ENCODE assay signal across 20 cellular contexts in genomic region chr1:228256626-228257375, GRCh38.
"Had no signal": no experiment of that assay in that cellular context is flagged by ENCODE, and none has a peak within 500 bp of the region (broad histone marks: within the 10 kb centered on the region; RNA-seq: fewer than 3 reads in every experiment).

No MANE protein-coding gene starts in this region.

- H3K4me3 ChIP-seq: lower lobe of right lung, ovary, right lobe of liver, stomach, testis, tibial artery, vagina had no signal

- H3K27ac ChIP-seq: lower lobe of right lung, neutrophil, ovary, right lobe of liver, stomach, testis, tibial artery, vagina had no signal

- H3K27me3 ChIP-seq: neutrophil, ovary, right lobe of liver, stomach, testis, tibial artery, vagina had no signal

- H3K9me3 ChIP-seq: lower lobe of right lung, neutrophil, ovary, right lobe of liver, testis, vagina had no signal

- ATAC-seq: lower lobe of right lung; naive thymus-derived CD8-positive, alpha-beta T cell; stimulated activated naive B cell treated with anti-CD40 and anti-IgM and Interleukin-4, amounts not matched to agents 10 μg/mL and 1 μg/mL and 100 μg/mL, for 72 hours; stimulated activated naive CD8-positive, alpha-beta T cell treated with anti-CD3 and anti-CD28 coated beads, Interleukin-15, Interleukin-2, amounts not matched to agents 100 U/mL and 50 U/mL, for 24 hours had no signal

- DNase-seq: head of caudate nucleus; islet precursor cell; lower lobe of right lung; mammary epithelial cell; mesenchymal stem cell; naive thymus-derived CD8-positive, alpha-beta T cell; ovary; retina; right lobe of liver; stimulated activated CD4-positive, alpha-beta T cell treated with anti-CD3 and anti-CD28 coated beads, Interleukin-12 subunit alpha, Interleukin-12 subunit beta, amount 100 ng/mL, for 4 hours; stimulated activated CD4-positive, alpha-beta T cell treated with anti-CD3 and anti-CD28 coated beads, Interleukin-15, amount 100 ng/mL, for 24 hours; stimulated activated CD4-positive, alpha-beta T cell treated with anti-CD3 and anti-CD28 coated beads, Interleukin-2, amount 100 ng/mL, for 24 hours; stimulated activated CD4-positive, alpha-beta T cell treated with anti-CD3 and anti-CD28 coated beads, Interleukin-4, amount 100 ng/mL, for 1 hour; stimulated activated naive B cell treated with anti-CD40 and anti-IgM and Interleukin-4, amounts not matched to agents 10 μg/mL and 1 μg/mL and 100 μg/mL, for 72 hours; stimulated activated naive CD8-positive, alpha-beta T cell treated with anti-CD3 and anti-CD28 coated beads, Interleukin-15, Interleukin-2, amounts not matched to agents 100 U/mL and 50 U/mL, for 24 hours; stomach; testis; tibial artery had no signal

- H3K36me3 ChIP-seq: neutrophil, ovary, right lobe of liver, vagina had no signal

- H3K4me1 ChIP-seq: lower lobe of right lung, right lobe of liver, stomach, testis, tibial artery, vagina had no signal
